In the genomic region with DNA sequence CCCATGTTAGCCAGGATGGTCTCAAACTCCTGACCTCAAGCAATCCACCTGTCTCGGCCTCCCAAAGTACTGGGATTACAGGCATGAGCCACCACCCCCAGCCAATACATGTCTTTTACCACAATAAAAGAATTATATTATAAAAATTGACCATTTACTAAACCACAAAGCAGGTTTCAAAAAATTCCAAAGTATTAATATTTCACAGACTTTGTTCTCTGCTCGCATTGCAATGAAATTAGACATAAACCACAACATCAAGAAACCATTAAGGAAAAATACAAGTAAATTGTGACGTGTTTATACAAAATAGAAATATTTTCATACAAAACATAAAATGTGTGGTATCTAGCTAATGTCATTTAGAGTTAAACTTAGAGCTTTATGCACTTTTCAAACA, we compare ENCODE assay signal across 1 cellular context.
TF ChIP-seq lines count a peak whose summit lies in the region.

No MANE protein-coding gene starts in this region.

TF ChIP-seq in H1, 55 proteins besides CTCF, POLR2A, EP300 and RAD21:
- TF ChIP-seq USF2 (IDR thresholded peaks at IDR 0.05; ENCODE audit: low read length) (no peak), SAP30 (IDR thresholded peaks at IDR 0.05; ENCODE audit: insufficient read depth, insufficient replicate concordance, low read length) (no peak), RBBP5 (IDR thresholded peaks at IDR 0.05; ENCODE audit: borderline replicate concordance, low read depth, low read length) (no peak), NRF1 (IDR thresholded peaks at IDR 0.05; ENCODE audit: low read depth, low read length) (no peak), BACH1 (IDR thresholded peaks at IDR 0.05; ENCODE audit: low read length) (no peak), JUN (IDR thresholded peaks at IDR 0.05; ENCODE audit: low read depth, low read length) (no peak)
TF ChIP-seq in H1: peak in this region for 0.
